In genomic region chr9:69768716-69769115, GRCh38 we compare ENCODE assay signal across 13 cellular contexts.
"Had no signal": no experiment of that assay in that cellular context is flagged by ENCODE, and none has a peak within 500 bp of the region (broad histone marks: within the 10 kb centered on the region; RNA-seq: fewer than 3 reads in every experiment).

No MANE protein-coding gene starts in this region.

- DNase-seq: activated CD8-positive, alpha-beta memory T cell treated with anti-CD3 and anti-CD28 coated beads, Interleukin-2, amount 50 U/mL, for 48 hours; activated CD8-positive, alpha-beta T cell treated with anti-CD3 and anti-CD28 coated beads, Interleukin-2, amount 10 ng/mL, durations not matched to agents 7 days and 5 days; activated naive CD4-positive, alpha-beta T cell; activated naive CD8-positive, alpha-beta T cell treated with anti-CD3 and anti-CD28 coated beads, Interleukin-2, amount 50 U/mL, for 24 hours; dermis blood vessel endothelial cell; posterior cingulate gyrus; right cardiac atrium; T-cell; T1000 had no signal

- H3K4me1 Mint-ChIP-seq: activated naive CD8-positive, alpha-beta T cell treated with anti-CD3 and anti-CD28 coated beads, Interleukin-2, amount 50 U/mL, for 24 hours; central memory CD8-positive, alpha-beta T cell; stimulated activated effector memory CD8-positive, alpha-beta T cell treated with anti-CD3 and anti-CD28 coated beads, Interleukin-12 subunit alpha, Interleukin-12 subunit beta, amount 100 ng/mL, for 72 hours; T-cell had no signal

- H3K4me3 Mint-ChIP-seq: activated CD8-positive, alpha-beta T cell treated with anti-CD3 and anti-CD28 coated beads, Interleukin-2, amount 10 ng/mL, durations not matched to agents 7 days and 5 days; activated naive CD8-positive, alpha-beta T cell treated with anti-CD3 and anti-CD28 coated beads, Interleukin-2, amount 50 U/mL, for 24 hours; central memory CD8-positive, alpha-beta T cell; stimulated activated effector memory CD8-positive, alpha-beta T cell treated with anti-CD3 and anti-CD28 coated beads, Interleukin-12 subunit alpha, Interleukin-12 subunit beta, amount 100 ng/mL, for 72 hours; T-cell had no signal

- H3K27me3 Mint-ChIP-seq: activated naive CD8-positive, alpha-beta T cell treated with anti-CD3 and anti-CD28 coated beads, Interleukin-2, amount 50 U/mL, for 24 hours; central memory CD8-positive, alpha-beta T cell; T-cell had no signal

- H3K36me3 Mint-ChIP-seq: stimulated activated effector memory CD8-positive, alpha-beta T cell treated with anti-CD3 and anti-CD28 coated beads, Interleukin-12 subunit alpha, Interleukin-12 subunit beta, amount 100 ng/mL, for 72 hours; T-cell had no signal

- ATAC-seq: activated CD8-positive, alpha-beta T cell treated with anti-CD3 and anti-CD28 coated beads, Interleukin-2, amount 10 ng/mL, durations not matched to agents 7 days and 5 days; activated naive CD8-positive, alpha-beta T cell treated with anti-CD3 and anti-CD28 coated beads, Interleukin-2, amount 50 U/mL, for 24 hours; gastroesophageal sphincter; right cardiac atrium; stimulated activated effector memory CD8-positive, alpha-beta T cell treated with anti-CD3 and anti-CD28 coated beads, Interleukin-12 subunit alpha, Interleukin-12 subunit beta, amount 100 ng/mL, for 72 hours; T-cell had no signal

- H3K27ac Mint-ChIP-seq: activated CD8-positive, alpha-beta T cell treated with anti-CD3 and anti-CD28 coated beads, Interleukin-2, amount 10 ng/mL, durations not matched to agents 7 days and 5 days; activated naive CD8-positive, alpha-beta T cell treated with anti-CD3 and anti-CD28 coated beads, Interleukin-2, amount 50 U/mL, for 24 hours; stimulated activated effector memory CD8-positive, alpha-beta T cell treated with anti-CD3 and anti-CD28 coated beads, Interleukin-12 subunit alpha, Interleukin-12 subunit beta, amount 100 ng/mL, for 72 hours; T-cell had no signal

- H3K4me3 ChIP-seq: gastroesophageal sphincter, tibial nerve had no signal

- H3K9me3 Mint-ChIP-seq: activated naive CD8-positive, alpha-beta T cell treated with anti-CD3 and anti-CD28 coated beads, Interleukin-2, amount 50 U/mL, for 24 hours; central memory CD8-positive, alpha-beta T cell; stimulated activated effector memory CD8-positive, alpha-beta T cell treated with anti-CD3 and anti-CD28 coated beads, Interleukin-12 subunit alpha, Interleukin-12 subunit beta, amount 100 ng/mL, for 72 hours; T-cell had no signal
